In genomic region chr5:68299105-68299504, GRCh38 we compare ENCODE assay signal across 18 cellular contexts.
"Had no signal": no experiment of that assay in that cellular context is flagged by ENCODE, and none has a peak within 500 bp of the region (broad histone marks: within the 10 kb centered on the region; RNA-seq: fewer than 3 reads in every experiment).

No MANE protein-coding gene starts in this region.

- H3K4me3 ChIP-seq: ascending aorta, gastroesophageal sphincter, right atrium auricular region, skin epidermis, suprapubic skin had no signal

- H3K27ac ChIP-seq: ascending aorta, gastroesophageal sphincter, right atrium auricular region, suprapubic skin, VCaP had no signal

- ATAC-seq: activated CD8-positive, alpha-beta memory T cell treated with anti-CD3 and anti-CD28 coated beads, Interleukin-2, amount 10 ng/mL, durations not matched to agents 7 days and 5 days; activated T-cell treated with anti-CD3 and anti-CD28 coated beads, Interleukin-2, amount 50 U/mL, for 4 hours; gastroesophageal sphincter; naive thymus-derived CD4-positive, alpha-beta T cell; SK-N-SH treated with all-trans-retinoic acid at 6 μM for 48 hours had no signal

- H3K9me3 Mint-ChIP-seq: activated CD4-positive, alpha-beta memory T cell treated with anti-CD3 and anti-CD28 coated beads for 36 hours; activated T-cell treated with anti-CD3 and anti-CD28 coated beads, Interleukin-2, amount 50 U/mL, for 4 hours; naive thymus-derived CD4-positive, alpha-beta T cell had no signal

- H3K9me3 ChIP-seq: ascending aorta, gastroesophageal sphincter, right atrium auricular region, suprapubic skin had no signal

- DNase-seq: activated CD4-positive, alpha-beta memory T cell treated with anti-CD3 and anti-CD28 coated beads for 36 hours; activated CD8-positive, alpha-beta memory T cell treated with anti-CD3 and anti-CD28 coated beads, Interleukin-2, amount 10 ng/mL, durations not matched to agents 7 days and 5 days; activated gamma-delta T cell; activated T-cell treated with anti-CD3 and anti-CD28 coated beads, Interleukin-2, amount 50 U/mL, for 4 hours; islet precursor cell; naive thymus-derived CD4-positive, alpha-beta T cell; stimulated activated CD4-positive, alpha-beta T cell treated with anti-CD3 and anti-CD28 coated beads, Interleukin-15, amount 100 ng/mL, for 24 hours; stimulated activated CD4-positive, alpha-beta T cell treated with anti-CD3 and anti-CD28 coated beads, Interleukin-4, amount 100 ng/mL, for 1 hour; stimulated activated naive CD4-positive, alpha-beta T cell treated with Interleukin-2 at 50 U/mL for 16 hours; T-helper 1 cell; trophoblast cell had no signal

- H3K4me3 Mint-ChIP-seq: activated CD4-positive, alpha-beta memory T cell treated with anti-CD3 and anti-CD28 coated beads for 36 hours; activated CD8-positive, alpha-beta memory T cell treated with anti-CD3 and anti-CD28 coated beads, Interleukin-2, amount 10 ng/mL, durations not matched to agents 7 days and 5 days; activated T-cell treated with anti-CD3 and anti-CD28 coated beads, Interleukin-2, amount 50 U/mL, for 4 hours; naive thymus-derived CD4-positive, alpha-beta T cell had no signal

- H3K27me3 Mint-ChIP-seq: activated CD4-positive, alpha-beta memory T cell treated with anti-CD3 and anti-CD28 coated beads for 36 hours; activated CD8-positive, alpha-beta memory T cell treated with anti-CD3 and anti-CD28 coated beads, Interleukin-2, amount 10 ng/mL, durations not matched to agents 7 days and 5 days; naive thymus-derived CD4-positive, alpha-beta T cell had no signal

- H3K27ac Mint-ChIP-seq: activated CD4-positive, alpha-beta memory T cell treated with anti-CD3 and anti-CD28 coated beads for 36 hours had no signal

- H3K27me3 ChIP-seq: ascending aorta, gastroesophageal sphincter, right atrium auricular region, suprapubic skin had no signal
